1 cellular context compared by ENCODE assay signal in the genomic region with DNA sequence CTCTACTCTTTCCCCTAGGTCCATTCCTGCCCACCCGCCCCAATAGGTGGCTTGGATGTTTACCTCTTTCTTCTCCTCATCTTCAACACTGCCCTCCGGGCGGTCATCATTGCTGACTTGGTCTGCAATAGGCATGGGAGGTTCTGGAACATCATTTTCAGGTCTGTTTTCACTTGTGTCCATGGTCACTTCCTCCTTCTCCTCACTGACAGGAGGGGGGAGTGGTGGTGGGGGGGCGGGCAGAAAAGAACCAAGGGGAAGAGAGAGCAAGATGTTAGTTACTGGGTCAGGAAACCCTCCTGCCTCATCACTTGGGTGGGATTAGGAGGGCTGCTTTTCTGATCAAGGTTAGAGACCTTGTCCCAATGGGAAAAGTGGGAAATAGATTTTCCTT.
A peak's percentile ranks its signal among the peaks of the same experiment; 100 is the strongest.
TF ChIP-seq lines count a peak whose summit lies in the region.

No MANE protein-coding gene starts in this region.

TF ChIP-seq in K562, 482 proteins besides CTCF, POLR2A, EP300 and RAD21:
- no peak for TF ChIP-seq TGIF2 (CRISPR knock-in tag; IDR thresholded peaks at IDR 0.05)
- TF ChIP-seq CBX8 (IDR thresholded peaks at IDR 0.05; ENCODE audit: borderline replicate concordance, extremely low read depth, low read depth, low read length, poor library complexity, severe bottlenecking) = no peak
- peak; percentile 48; the same call in 1 of the 2 replicates for TF ChIP-seq SPI1 (IDR thresholded peaks at IDR 0.05; ENCODE audit: borderline replicate concordance, low read depth, low read length)
- TF ChIP-seq ZSCAN32 (CRISPR knock-in tag; IDR thresholded peaks at IDR 0.05) = no peak
- TF ChIP-seq, protein P1, sequence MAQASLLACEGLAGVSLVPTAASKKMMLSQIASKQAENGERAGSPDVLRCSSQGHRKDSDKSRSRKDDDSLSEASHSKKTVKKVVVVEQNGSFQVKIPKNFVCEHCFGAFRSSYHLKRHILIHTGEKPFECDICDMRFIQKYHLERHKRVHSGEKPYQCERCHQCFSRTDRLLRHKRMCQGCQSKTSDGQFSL (CRISPR knock-in tag; IDR thresholded peaks at IDR 0.05) = no peak; the same call in 1 of the 2 replicates
- TF ChIP-seq, protein P1 (tag; IDR thresholded peaks at IDR 0.05) = peak in 1 of 2 experiments; percentile 51; a peak in 1 of 4 replicates
- TF ChIP-seq PCBP2 (IDR thresholded peaks at IDR 0.05; ENCODE audit: low read depth, low read length, poor library complexity, severe bottlenecking) = no peak
- TF ChIP-seq SNRNP70 (optimal IDR thresholded peaks at IDR 0.05; ENCODE audit: low read depth, low read length) = no peak
- TF ChIP-seq XRCC5 (IDR thresholded peaks at IDR 0.05; ENCODE audit: low read depth, low read length) = no peak
- TF ChIP-seq SMARCE1 (IDR thresholded peaks at IDR 0.05) = no peak
- TF ChIP-seq ZNF699 (CRISPR knock-in tag; IDR thresholded peaks at IDR 0.05; ENCODE audit: insufficient replicate concordance) = no peak
- TF ChIP-seq ZNF431 (CRISPR knock-in tag; IDR thresholded peaks at IDR 0.05) = no peak
- TF ChIP-seq ZNF3 (CRISPR knock-in tag; IDR thresholded peaks at IDR 0.05) = no peak
- TF ChIP-seq ZNF780A (CRISPR knock-in tag; IDR thresholded peaks at IDR 0.05) = no peak
- TF ChIP-seq ERF (CRISPR knock-in tag; IDR thresholded peaks at IDR 0.05) = no peak
